Comparison of ENCODE assay signal across 1 cellular context in the genomic region with DNA sequence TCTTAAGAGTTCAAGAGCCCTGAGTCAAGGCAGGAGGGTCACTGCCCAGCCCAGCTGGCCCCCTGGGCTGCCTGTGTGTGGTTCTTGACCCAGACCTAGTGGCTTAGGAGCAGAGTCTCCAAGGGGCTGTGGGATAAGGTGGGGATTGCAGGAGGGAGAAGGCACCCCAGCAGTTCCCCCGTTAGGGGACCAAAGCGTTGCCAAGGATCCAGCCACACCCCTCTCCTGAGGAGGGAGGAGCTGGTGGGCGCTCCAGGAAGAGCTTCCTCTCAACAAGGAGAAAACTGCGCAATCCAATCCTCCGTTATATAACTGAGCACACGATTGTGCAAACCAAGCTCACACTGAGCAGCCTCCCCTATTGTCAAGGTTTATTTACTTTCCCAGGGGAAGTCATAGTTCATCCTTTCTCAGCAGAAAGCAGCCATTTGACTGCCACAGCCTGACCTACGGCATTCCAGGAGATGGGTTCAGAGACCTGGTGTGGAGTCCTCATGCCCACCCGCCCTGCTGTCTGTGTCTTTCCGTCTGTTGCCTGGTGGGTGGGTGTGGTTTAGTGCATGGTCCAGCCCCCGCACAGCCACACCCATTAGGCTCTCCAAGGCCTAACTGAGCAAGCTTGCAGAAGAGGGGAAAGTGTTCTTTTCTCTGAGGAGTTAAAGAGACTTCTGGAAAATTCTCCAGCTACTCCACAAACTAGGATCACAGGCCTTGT.
TF ChIP-seq lines count a peak whose summit lies in the region.

No MANE protein-coding gene starts in this region.

TF ChIP-seq in HepG2, 621 proteins besides CTCF, POLR2A, EP300 and RAD21 (continued from another document and continues in another):
- TF ChIP-seq, protein P1, sequence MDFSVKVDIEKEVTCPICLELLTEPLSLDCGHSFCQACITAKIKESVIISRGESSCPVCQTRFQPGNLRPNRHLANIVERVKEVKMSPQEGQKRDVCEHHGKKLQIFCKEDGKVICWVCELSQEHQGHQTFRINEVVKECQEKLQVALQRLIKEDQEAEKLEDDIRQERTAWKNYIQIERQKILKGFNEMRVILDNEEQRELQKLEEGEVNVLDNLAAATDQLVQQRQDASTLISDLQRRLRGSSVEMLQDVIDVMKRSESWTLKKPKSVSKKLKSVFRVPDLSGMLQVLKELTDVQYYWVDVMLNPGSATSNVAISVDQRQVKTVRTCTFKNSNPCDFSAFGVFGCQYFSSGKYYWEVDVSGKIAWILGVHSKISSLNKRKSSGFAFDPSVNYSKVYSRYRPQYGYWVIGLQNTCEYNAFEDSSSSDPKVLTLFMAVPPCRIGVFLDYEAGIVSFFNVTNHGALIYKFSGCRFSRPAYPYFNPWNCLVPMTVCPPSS (IDR thresholded peaks at IDR 0.05): no peak
- TF ChIP-seq REPIN1 (CRISPR knock-in tag; IDR thresholded peaks at IDR 0.05; ENCODE audit: borderline replicate concordance, low read depth) (peak; percentile 95), ZNF263 (CRISPR knock-in tag; IDR thresholded peaks at IDR 0.05) (peak; percentile 80), MYNN (CRISPR knock-in tag; IDR thresholded peaks at IDR 0.05; ENCODE audit: low read depth) (0 out of 2 replicates have a peak, but pooled peaks have one; percentile 15), WIZ (CRISPR knock-in tag; IDR thresholded peaks at IDR 0.05) (0 out of 2 replicates have a peak, but pooled peaks have one; percentile 55), KLF9 (CRISPR knock-in tag; IDR thresholded peaks at IDR 0.05; ENCODE audit: low read depth) (peak; percentile 96), SALL2 (CRISPR knock-in tag; IDR thresholded peaks at IDR 0.05) (peak; percentile 94), ZNF354B (CRISPR knock-in tag; IDR thresholded peaks at IDR 0.05) (no peak), ZNF101 (CRISPR knock-in tag; IDR thresholded peaks at IDR 0.05; ENCODE audit: borderline replicate concordance, low read depth) (no peak), ISX (CRISPR knock-in tag; conservative IDR thresholded peaks at IDR 0.05) (0 out of 2 replicates have a peak, but pooled peaks have one; percentile 60), NAIF1 (CRISPR knock-in tag; IDR thresholded peaks at IDR 0.05; ENCODE audit: borderline replicate concordance) (no peak)
- TF ChIP-seq, protein P2, sequence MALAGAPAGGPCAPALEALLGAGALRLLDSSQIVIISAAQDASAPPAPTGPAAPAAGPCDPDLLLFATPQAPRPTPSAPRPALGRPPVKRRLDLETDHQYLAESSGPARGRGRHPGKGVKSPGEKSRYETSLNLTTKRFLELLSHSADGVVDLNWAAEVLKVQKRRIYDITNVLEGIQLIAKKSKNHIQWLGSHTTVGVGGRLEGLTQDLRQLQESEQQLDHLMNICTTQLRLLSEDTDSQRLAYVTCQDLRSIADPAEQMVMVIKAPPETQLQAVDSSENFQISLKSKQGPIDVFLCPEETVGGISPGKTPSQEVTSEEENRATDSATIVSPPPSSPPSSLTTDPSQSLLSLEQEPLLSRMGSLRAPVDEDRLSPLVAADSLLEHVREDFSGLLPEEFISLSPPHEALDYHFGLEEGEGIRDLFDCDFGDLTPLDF (CRISPR knock-in tag; IDR thresholded peaks at IDR 0.05): peak; percentile 47; the same call in 1 of the 2 replicates
- TF ChIP-seq, protein P3, sequence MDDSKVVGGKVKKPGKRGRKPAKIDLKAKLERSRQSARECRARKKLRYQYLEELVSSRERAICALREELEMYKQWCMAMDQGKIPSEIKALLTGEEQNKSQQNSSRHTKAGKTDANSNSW (CRISPR knock-in tag; IDR thresholded peaks at IDR 0.05; ENCODE audit: borderline replicate concordance): no peak
- TF ChIP-seq, protein P4, sequence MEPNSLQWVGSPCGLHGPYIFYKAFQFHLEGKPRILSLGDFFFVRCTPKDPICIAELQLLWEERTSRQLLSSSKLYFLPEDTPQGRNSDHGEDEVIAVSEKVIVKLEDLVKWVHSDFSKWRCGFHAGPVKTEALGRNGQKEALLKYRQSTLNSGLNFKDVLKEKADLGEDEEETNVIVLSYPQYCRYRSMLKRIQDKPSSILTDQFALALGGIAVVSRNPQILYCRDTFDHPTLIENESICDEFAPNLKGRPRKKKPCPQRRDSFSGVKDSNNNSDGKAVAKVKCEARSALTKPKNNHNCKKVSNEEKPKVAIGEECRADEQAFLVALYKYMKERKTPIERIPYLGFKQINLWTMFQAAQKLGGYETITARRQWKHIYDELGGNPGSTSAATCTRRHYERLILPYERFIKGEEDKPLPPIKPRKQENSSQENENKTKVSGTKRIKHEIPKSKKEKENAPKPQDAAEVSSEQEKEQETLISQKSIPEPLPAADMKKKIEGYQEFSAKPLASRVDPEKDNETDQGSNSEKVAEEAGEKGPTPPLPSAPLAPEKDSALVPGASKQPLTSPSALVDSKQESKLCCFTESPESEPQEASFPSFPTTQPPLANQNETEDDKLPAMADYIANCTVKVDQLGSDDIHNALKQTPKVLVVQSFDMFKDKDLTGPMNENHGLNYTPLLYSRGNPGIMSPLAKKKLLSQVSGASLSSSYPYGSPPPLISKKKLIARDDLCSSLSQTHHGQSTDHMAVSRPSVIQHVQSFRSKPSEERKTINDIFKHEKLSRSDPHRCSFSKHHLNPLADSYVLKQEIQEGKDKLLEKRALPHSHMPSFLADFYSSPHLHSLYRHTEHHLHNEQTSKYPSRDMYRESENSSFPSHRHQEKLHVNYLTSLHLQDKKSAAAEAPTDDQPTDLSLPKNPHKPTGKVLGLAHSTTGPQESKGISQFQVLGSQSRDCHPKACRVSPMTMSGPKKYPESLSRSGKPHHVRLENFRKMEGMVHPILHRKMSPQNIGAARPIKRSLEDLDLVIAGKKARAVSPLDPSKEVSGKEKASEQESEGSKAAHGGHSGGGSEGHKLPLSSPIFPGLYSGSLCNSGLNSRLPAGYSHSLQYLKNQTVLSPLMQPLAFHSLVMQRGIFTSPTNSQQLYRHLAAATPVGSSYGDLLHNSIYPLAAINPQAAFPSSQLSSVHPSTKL (CRISPR knock-in tag; IDR thresholded peaks at IDR 0.05): peak; percentile 98
- TF ChIP-seq, protein P5, sequence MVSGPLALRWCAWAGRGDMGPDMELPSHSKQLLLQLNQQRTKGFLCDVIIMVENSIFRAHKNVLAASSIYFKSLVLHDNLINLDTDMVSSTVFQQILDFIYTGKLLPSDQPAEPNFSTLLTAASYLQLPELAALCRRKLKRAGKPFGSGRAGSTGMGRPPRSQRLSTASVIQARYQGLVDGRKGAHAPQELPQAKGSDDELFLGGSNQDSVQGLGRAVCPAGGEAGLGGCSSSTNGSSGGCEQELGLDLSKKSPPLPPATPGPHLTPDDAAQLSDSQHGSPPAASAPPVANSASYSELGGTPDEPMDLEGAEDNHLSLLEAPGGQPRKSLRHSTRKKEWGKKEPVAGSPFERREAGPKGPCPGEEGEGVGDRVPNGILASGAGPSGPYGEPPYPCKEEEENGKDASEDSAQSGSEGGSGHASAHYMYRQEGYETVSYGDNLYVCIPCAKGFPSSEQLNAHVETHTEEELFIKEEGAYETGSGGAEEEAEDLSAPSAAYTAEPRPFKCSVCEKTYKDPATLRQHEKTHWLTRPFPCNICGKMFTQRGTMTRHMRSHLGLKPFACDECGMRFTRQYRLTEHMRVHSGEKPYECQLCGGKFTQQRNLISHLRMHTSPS (CRISPR knock-in tag; IDR thresholded peaks at IDR 0.05; ENCODE audit: low read depth): peak; percentile 96
- TF ChIP-seq, protein P6, sequence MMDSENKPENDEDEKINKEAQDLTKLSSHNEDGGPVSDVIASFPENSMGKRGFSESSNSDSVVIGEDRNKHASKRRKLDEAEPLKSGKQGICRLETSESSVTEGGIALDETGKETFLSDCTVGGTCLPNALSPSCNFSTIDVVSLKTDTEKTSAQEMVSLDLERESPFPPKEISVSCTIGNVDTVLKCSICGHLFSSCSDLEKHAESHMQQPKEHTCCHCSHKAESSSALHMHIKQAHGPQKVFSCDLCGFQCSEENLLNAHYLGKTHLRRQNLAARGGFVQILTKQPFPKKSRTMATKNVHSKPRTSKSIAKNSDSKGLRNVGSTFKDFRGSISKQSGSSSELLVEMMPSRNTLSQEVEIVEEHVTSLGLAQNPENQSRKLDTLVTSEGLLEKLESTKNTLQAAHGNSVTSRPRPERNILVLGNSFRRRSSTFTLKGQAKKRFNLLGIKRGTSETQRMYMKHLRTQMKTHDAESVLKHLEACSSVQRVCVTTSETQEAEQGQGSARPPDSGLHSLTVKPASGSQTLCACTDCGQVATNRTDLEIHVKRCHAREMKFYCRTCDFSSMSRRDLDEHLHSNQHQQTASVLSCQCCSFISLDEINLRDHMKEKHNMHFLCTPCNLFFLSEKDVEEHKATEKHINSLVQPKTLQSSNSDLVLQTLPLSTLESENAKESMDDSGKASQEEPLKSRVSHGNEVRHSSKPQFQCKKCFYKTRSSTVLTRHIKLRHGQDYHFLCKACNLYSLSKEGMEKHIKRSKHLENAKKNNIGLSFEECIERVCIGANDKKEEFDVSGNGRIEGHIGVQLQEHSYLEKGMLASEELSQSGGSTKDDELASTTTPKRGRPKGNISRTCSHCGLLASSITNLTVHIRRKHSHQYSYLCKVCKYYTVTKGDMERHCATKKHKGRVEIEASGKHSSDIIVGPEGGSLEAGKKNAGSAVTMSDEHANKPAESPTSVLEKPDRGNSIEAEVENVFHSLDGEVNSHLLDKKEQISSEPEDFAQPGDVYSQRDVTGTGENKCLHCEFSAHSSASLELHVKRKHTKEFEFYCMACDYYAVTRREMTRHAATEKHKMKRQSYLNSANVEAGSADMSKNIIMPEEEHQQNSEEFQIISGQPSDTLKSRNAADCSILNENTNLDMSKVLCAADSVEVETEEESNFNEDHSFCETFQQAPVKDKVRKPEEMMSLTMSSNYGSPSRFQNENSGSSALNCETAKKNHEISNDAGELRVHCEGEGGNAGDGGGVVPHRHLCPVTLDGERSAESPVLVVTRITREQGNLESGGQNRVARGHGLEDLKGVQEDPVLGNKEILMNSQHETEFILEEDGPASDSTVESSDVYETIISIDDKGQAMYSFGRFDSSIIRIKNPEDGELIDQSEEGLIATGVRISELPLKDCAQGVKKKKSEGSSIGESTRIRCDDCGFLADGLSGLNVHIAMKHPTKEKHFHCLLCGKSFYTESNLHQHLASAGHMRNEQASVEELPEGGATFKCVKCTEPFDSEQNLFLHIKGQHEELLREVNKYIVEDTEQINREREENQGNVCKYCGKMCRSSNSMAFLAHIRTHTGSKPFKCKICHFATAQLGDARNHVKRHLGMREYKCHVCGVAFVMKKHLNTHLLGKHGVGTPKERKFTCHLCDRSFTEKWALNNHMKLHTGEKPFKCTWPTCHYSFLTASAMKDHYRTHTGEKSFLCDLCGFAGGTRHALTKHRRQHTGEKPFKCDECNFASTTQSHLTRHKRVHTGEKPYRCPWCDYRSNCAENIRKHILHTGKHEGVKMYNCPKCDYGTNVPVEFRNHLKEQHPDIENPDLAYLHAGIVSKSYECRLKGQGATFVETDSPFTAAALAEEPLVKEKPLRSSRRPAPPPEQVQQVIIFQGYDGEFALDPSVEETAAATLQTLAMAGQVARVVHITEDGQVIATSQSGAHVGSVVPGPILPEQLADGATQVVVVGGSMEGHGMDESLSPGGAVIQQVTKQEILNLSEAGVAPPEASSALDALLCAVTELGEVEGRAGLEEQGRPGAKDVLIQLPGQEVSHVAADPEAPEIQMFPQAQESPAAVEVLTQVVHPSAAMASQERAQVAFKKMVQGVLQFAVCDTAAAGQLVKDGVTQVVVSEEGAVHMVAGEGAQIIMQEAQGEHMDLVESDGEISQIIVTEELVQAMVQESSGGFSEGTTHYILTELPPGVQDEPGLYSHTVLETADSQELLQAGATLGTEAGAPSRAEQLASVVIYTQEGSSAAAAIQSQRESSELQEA (CRISPR knock-in tag; IDR thresholded peaks at IDR 0.05; ENCODE audit: not compliant biosample characterization): peak; percentile 60
- TF ChIP-seq, protein P7, sequence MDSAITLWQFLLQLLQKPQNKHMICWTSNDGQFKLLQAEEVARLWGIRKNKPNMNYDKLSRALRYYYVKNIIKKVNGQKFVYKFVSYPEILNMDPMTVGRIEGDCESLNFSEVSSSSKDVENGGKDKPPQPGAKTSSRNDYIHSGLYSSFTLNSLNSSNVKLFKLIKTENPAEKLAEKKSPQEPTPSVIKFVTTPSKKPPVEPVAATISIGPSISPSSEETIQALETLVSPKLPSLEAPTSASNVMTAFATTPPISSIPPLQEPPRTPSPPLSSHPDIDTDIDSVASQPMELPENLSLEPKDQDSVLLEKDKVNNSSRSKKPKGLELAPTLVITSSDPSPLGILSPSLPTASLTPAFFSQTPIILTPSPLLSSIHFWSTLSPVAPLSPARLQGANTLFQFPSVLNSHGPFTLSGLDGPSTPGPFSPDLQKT (CRISPR knock-in tag; IDR thresholded peaks at IDR 0.05; ENCODE audit: borderline replicate concordance): no peak
- TF ChIP-seq, protein P8, sequence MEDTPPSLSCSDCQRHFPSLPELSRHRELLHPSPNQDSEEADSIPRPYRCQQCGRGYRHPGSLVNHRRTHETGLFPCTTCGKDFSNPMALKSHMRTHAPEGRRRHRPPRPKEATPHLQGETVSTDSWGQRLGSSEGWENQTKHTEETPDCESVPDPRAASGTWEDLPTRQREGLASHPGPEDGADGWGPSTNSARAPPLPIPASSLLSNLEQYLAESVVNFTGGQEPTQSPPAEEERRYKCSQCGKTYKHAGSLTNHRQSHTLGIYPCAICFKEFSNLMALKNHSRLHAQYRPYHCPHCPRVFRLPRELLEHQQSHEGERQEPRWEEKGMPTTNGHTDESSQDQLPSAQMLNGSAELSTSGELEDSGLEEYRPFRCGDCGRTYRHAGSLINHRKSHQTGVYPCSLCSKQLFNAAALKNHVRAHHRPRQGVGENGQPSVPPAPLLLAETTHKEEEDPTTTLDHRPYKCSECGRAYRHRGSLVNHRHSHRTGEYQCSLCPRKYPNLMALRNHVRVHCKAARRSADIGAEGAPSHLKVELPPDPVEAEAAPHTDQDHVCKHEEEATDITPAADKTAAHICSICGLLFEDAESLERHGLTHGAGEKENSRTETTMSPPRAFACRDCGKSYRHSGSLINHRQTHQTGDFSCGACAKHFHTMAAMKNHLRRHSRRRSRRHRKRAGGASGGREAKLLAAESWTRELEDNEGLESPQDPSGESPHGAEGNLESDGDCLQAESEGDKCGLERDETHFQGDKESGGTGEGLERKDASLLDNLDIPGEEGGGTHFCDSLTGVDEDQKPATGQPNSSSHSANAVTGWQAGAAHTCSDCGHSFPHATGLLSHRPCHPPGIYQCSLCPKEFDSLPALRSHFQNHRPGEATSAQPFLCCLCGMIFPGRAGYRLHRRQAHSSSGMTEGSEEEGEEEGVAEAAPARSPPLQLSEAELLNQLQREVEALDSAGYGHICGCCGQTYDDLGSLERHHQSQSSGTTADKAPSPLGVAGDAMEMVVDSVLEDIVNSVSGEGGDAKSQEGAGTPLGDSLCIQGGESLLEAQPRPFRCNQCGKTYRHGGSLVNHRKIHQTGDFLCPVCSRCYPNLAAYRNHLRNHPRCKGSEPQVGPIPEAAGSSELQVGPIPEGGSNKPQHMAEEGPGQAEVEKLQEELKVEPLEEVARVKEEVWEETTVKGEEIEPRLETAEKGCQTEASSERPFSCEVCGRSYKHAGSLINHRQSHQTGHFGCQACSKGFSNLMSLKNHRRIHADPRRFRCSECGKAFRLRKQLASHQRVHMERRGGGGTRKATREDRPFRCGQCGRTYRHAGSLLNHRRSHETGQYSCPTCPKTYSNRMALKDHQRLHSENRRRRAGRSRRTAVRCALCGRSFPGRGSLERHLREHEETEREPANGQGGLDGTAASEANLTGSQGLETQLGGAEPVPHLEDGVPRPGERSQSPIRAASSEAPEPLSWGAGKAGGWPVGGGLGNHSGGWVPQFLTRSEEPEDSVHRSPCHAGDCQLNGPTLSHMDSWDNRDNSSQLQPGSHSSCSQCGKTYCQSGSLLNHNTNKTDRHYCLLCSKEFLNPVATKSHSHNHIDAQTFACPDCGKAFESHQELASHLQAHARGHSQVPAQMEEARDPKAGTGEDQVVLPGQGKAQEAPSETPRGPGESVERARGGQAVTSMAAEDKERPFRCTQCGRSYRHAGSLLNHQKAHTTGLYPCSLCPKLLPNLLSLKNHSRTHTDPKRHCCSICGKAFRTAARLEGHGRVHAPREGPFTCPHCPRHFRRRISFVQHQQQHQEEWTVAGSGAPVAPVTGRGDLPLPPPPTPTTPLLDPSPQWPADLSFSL (CRISPR knock-in tag; IDR thresholded peaks at IDR 0.05): no peak
